In genomic region chr3:117628896-117629295, GRCh38 we compare ENCODE assay signal across 10 cellular contexts.
A peak's percentile ranks its signal among the peaks of the same experiment; 100 is the strongest.
DNase-seq lines count a peak whose midpoint lies in the region; ATAC-seq and TF ChIP-seq lines count a peak whose summit lies in the region.
"Had no signal": no experiment of that assay in that cellular context is flagged by ENCODE, and none has a peak within 500 bp of the region (broad histone marks: within the 10 kb centered on the region; RNA-seq: fewer than 3 reads in every experiment).

No MANE protein-coding gene starts in this region.

- H3K27ac ChIP-seq in BLaER1 treated with 17β-estradiol and CSF1 and Interleukin-3, amounts not matched to agents 10 nM and 100 nM = no peak overlapping the region
- peak overlapping the region in 1 of 2 donors; percentile 73 for H3K27ac ChIP-seq in lung (ENCODE audit: low read depth in 1 of 2, low read length in 1 of 2)

- DNase-seq in MG63 (peak; percentile 65), SK-N-DZ (ENCODE audit: low spot score) (peak; percentile 67), lung (ENCODE audit: low spot score) (peak; percentile 54), T-helper 9 cell (no peak)
- DNase-seq in activated naive CD4-positive, alpha-beta T cell treated with anti-CD3 and anti-CD28 coated beads, Interleukin-2, amount 50 U/mL, for 72 hours (ENCODE audit: low spot score in 2 of 2) = no peak
- no peak for DNase-seq in naive thymus-derived CD8-positive, alpha-beta T cell
- DNase-seq: stimulated activated CD4-positive, alpha-beta T cell treated with anti-CD3 and anti-CD28 coated beads, Interleukin-4, amount 100 ng/mL, for 24 hours had no signal

- H3K27me3 Mint-ChIP-seq in naive thymus-derived CD8-positive, alpha-beta T cell = no peaks in the 10 kb centered on the region

- no peaks in the 10 kb centered on the region for H3K36me3 ChIP-seq in BLaER1 treated with 17β-estradiol and CSF1 and Interleukin-3, amounts not matched to agents 10 nM and 100 nM
- H3K36me3 ChIP-seq in MG63 (no peaks in the 10 kb centered on the region), lung (ENCODE audit: control insufficient read depth in 2 of 2, insufficient read depth in 2 of 2, low read length in 2 of 2) (no peaks in the 10 kb centered on the region)

- H4K20me1 ChIP-seq in BLaER1 treated with 17β-estradiol and CSF1 and Interleukin-3, amounts not matched to agents 10 nM and 100 nM = no peaks in the 10 kb centered on the region

- H3K4me1 ChIP-seq in BLaER1 treated with 17β-estradiol and CSF1 and Interleukin-3, amounts not matched to agents 10 nM and 100 nM = peaks cover 0 to 42% (median 19%) of the 10 kb centered on the region in 10 experiments; a peak in 14 of 20 replicates
- H3K4me1 ChIP-seq in lung (ENCODE audit: control insufficient read depth in 2 of 2, insufficient read depth in 2 of 2, low read length in 2 of 2) = peaks cover 0 to 2% of the 10 kb centered on the region in 2 donors

- H3K36me3 Mint-ChIP-seq in activated naive CD4-positive, alpha-beta T cell treated with anti-CD3 and anti-CD28 coated beads, Interleukin-2, amount 50 U/mL, for 72 hours = no peaks in the 10 kb centered on the region
- no peaks in the 10 kb centered on the region for H3K36me3 Mint-ChIP-seq in naive thymus-derived CD8-positive, alpha-beta T cell
- H3K36me3 Mint-ChIP-seq: WTC11 had no signal

- H3K27me3 ChIP-seq in BLaER1 treated with 17β-estradiol and CSF1 and Interleukin-3, amounts not matched to agents 10 nM and 100 nM = no peaks in the 10 kb centered on the region
- H3K27me3 ChIP-seq in MG63 (no peaks in the 10 kb centered on the region), lung (ENCODE audit: control insufficient read depth, insufficient read depth) (no peaks in the 10 kb centered on the region)

- TF ChIP-seq CTCF in lung (IDR thresholded peaks at IDR 0.05; ENCODE audit: control extremely low read depth, extremely low read depth) = no peak

- H3K9ac ChIP-seq in BLaER1 treated with 17β-estradiol and CSF1 and Interleukin-3, amounts not matched to agents 10 nM and 100 nM = no peak overlapping the region

- POLR2A ChIA-PET in naive thymus-derived CD8-positive, alpha-beta T cell (lab: Charles Lee) = no interaction called here

- H3K9me3 ChIP-seq in BLaER1 treated with 17β-estradiol and CSF1 and Interleukin-3, amounts not matched to agents 10 nM and 100 nM (replicated peaks in 1 of 11) = no peaks in the 10 kb centered on the region
- H3K9me3 ChIP-seq in MG63 = no peaks in the 10 kb centered on the region
- H3K9me3 ChIP-seq in lung (ENCODE audit: control insufficient read depth in 2 of 2, insufficient read depth in 1 of 2, low read length in 1 of 2) = no peaks in the 10 kb centered on the region

- H3K4me3 Mint-ChIP-seq in naive thymus-derived CD8-positive, alpha-beta T cell = no peak overlapping the region
- H3K4me3 Mint-ChIP-seq: WTC11 had no signal

- no peak overlapping the region for H3K27ac Mint-ChIP-seq in activated naive CD4-positive, alpha-beta T cell treated with anti-CD3 and anti-CD28 coated beads, Interleukin-2, amount 50 U/mL, for 72 hours
- H3K27ac Mint-ChIP-seq in naive thymus-derived CD8-positive, alpha-beta T cell = no peak overlapping the region
- H3K27ac Mint-ChIP-seq: WTC11 had no signal

- 26 to 42% methylated on average over 2 of the region's 2 CpGs for WGBS in lung, 2 donors

- no peaks in the 10 kb centered on the region for H3K4me1 Mint-ChIP-seq in naive thymus-derived CD8-positive, alpha-beta T cell

- peaks cover 4 to 20% of the 10 kb centered on the region in 2 donors for H3K9me3 Mint-ChIP-seq in activated naive CD4-positive, alpha-beta T cell treated with anti-CD3 and anti-CD28 coated beads, Interleukin-2, amount 50 U/mL, for 72 hours
- peaks cover 0 to 9% (median 0%) of the 10 kb centered on the region in 9 donors for H3K9me3 Mint-ChIP-seq in naive thymus-derived CD8-positive, alpha-beta T cell
- H3K9me3 Mint-ChIP-seq: WTC11 had no signal

- ATAC-seq in lung (ENCODE audit: insufficient read depth, low FRiP score) = peak; percentile 55
- ATAC-seq in activated naive CD4-positive, alpha-beta T cell treated with anti-CD3 and anti-CD28 coated beads, Interleukin-2, amount 50 U/mL, for 72 hours = no peak
- ATAC-seq in naive thymus-derived CD8-positive, alpha-beta T cell = no peak
- no peak for ATAC-seq in GM18498 (IDR thresholded peaks at IDR 0.05; ENCODE audit: unreplicated experiment)
- ATAC-seq: WTC11 had no signal

- H3K4me3 ChIP-seq in BLaER1 treated with 17β-estradiol and CSF1 and Interleukin-3, amounts not matched to agents 10 nM and 100 nM = no peak overlapping the region
- no peak overlapping the region for H3K4me3 ChIP-seq in MG63
- H3K4me3 ChIP-seq in lung = no peak overlapping the region

- peak overlapping the region in 9 of 11 experiments; percentile 1 to 71 (median 62); a peak in 16 of 22 replicates for H3K4me2 ChIP-seq in BLaER1 treated with 17β-estradiol and CSF1 and Interleukin-3, amounts not matched to agents 10 nM and 100 nM

Comparison
In these comparisons a context has a peak if more than half of its experiments do, and no peak if none do; other contexts are left out.
1. DNase-seq: peak in MG63 (single experiment), SK-N-DZ (single experiment) and lung (single experiment); none in activated naive CD4-positive, alpha-beta T cell treated with anti-CD3 and anti-CD28 coated beads, Interleukin-2, amount 50 U/mL, for 72 hours (0 of 2), T-helper 9 cell (single experiment) and naive thymus-derived CD8-positive, alpha-beta T cell (0 of 10).